ENCODE assay signal across 8 cellular contexts in genomic region chr7:131424219-131424822, GRCh38.
DNase-seq lines count a peak whose midpoint lies in the region; ATAC-seq, FAIRE-seq and TF ChIP-seq lines count a peak whose summit lies in the region.

No MANE protein-coding gene starts in this region.

- peaks cover 11% of the 10 kb centered on the region for H3K4me1 Mint-ChIP-seq in central memory CD8-positive, alpha-beta T cell

- peaks cover 0 to 10% of the 10 kb centered on the region in 2 donors for H3K4me1 ChIP-seq in left lung

- H3K27ac Mint-ChIP-seq in central memory CD8-positive, alpha-beta T cell (ENCODE audit: low read depth) = no peak overlapping the region

- DNase-seq in COR-L47 (lab: John Stamatoyannopoulos, UW) (peak; percentile 19), HCEC 1CT (peak; percentile 53), NCI-H82 (lab: John Stamatoyannopoulos, UW) (peak; percentile 62), left lung (no peak), urothelium cell line (ENCODE audit: low spot score) (peak; percentile 7), T1000 (lab: John Stamatoyannopoulos, UW) (no peak)
- no peak for DNase-seq in central memory CD8-positive, alpha-beta T cell (ENCODE audit: low spot score in 2 of 2)
- no peak for DNase-seq in stimulated activated CD4-positive, alpha-beta T cell treated with anti-CD3 and anti-CD28 coated beads, Interleukin-4, amount 100 ng/mL, for 24 hours

- intact Hi-C loops in left lung (cut with DNase I) = no loop called here

- no peaks in the 10 kb centered on the region for H3K9me3 ChIP-seq in left lung

- H3K27me3 Mint-ChIP-seq in central memory CD8-positive, alpha-beta T cell = no peaks in the 10 kb centered on the region

- H3K9me3 Mint-ChIP-seq in central memory CD8-positive, alpha-beta T cell = no peaks in the 10 kb centered on the region

- peaks cover 0 to 19% of the 10 kb centered on the region in 2 donors for H3K36me3 ChIP-seq in left lung

- H3K27me3 ChIP-seq in left lung = no peaks in the 10 kb centered on the region

- no peak overlapping the region for H3K27ac ChIP-seq in left lung

- no peak overlapping the region for H3K4me3 Mint-ChIP-seq in central memory CD8-positive, alpha-beta T cell

- ATAC-seq in central memory CD8-positive, alpha-beta T cell (replicated peaks; ENCODE audit: extremely low read depth, poor library complexity, severe bottlenecking) = peak; percentile 76
- peak; percentile 85 for ATAC-seq in left lung

- H3K36me3 Mint-ChIP-seq in central memory CD8-positive, alpha-beta T cell (ENCODE audit: insufficient read depth) = peaks cover 16% of the 10 kb centered on the region

- TF ChIP-seq CTCF in left lung (IDR thresholded peaks at IDR 0.05) = peak; percentile 30 to 53

- FAIRE-seq in urothelium cell line (lab: Jason Lieb, UNC) = no peak

- no peak overlapping the region for H3K4me3 ChIP-seq in left lung

Comparison
In these comparisons a context has a peak if more than half of its experiments do, and no peak if none do; other contexts are left out.
1. DNase-seq: peak in COR-L47 (single experiment), HCEC 1CT (single experiment), NCI-H82 (single experiment) and urothelium cell line (single experiment); none in central memory CD8-positive, alpha-beta T cell (0 of 2), left lung (0 of 2), stimulated activated CD4-positive, alpha-beta T cell treated with anti-CD3 and anti-CD28 coated beads, Interleukin-4, amount 100 ng/mL, for 24 hours (single experiment) and T1000 (single experiment).